In the genomic region with DNA sequence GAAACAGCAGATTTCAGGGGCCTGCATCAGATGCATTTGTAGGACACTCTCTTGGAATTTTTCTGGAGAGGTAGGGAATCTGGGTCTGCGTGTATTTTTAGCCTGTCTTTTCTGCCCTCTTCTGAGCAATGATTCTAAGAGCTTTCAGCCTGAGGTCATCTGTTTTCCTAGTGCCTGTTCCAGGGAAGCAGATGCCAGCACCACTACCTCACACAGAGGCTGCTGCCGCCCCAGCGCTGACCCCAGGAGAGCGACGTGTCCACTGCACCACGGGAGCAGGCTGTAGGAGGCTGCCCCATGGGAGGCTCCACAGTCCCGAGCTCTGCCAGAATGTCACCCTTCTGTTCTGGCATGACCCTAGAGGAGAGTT, we compare ENCODE assay signal across 11 cellular contexts.
A peak's percentile ranks its signal among the peaks of the same experiment; 100 is the strongest.
DNase-seq lines count a peak whose midpoint lies in the region; ATAC-seq and TF ChIP-seq lines count a peak whose summit lies in the region.
"Had no signal": no experiment of that assay in that cellular context is flagged by ENCODE, and none has a peak within 500 bp of the region (broad histone marks: within the 10 kb centered on the region; RNA-seq: fewer than 3 reads in every experiment).

No MANE protein-coding gene starts in this region.

- TF ChIP-seq CTCF in gastroesophageal sphincter (IDR thresholded peaks at IDR 0.05) (no peak), retinal pigment epithelial cell (conservative IDR thresholded peaks at IDR 0.05; ENCODE audit: low read depth, low read length) (no peak)

- ATAC-seq in SK-N-SH treated with all-trans-retinoic acid at 6 μM for 48 hours: peak; percentile 96
- peak; percentile 87 for ATAC-seq in gastroesophageal sphincter
- ATAC-seq in GM19351 (IDR thresholded peaks at IDR 0.05; ENCODE audit: unreplicated experiment): no peak
- ATAC-seq: activated CD8-positive, alpha-beta T cell treated with anti-CD3 and anti-CD28 coated beads for 36 hours had no signal

- no peaks in the 10 kb centered on the region for H3K9me3 ChIP-seq in gastroesophageal sphincter

- no peak overlapping the region for H3K4me3 ChIP-seq in gastroesophageal sphincter
- no peak overlapping the region for H3K4me3 ChIP-seq in retinal pigment epithelial cell (ENCODE audit: low read length)

- DNase-seq in Caki2 (ENCODE audit: low read depth): peak; percentile 90
- DNase-seq in retinal pigment epithelial cell (ENCODE audit: low read depth): peak; percentile 49
- no peak for DNase-seq in NCI-H146 (lab: John Stamatoyannopoulos, UW)
- no peak for DNase-seq in DMS53 treated with DMSO at 0.1 percent for 48 hours (lab: John Stamatoyannopoulos, UW; ENCODE audit: unreplicated experiment)
- DNase-seq in MV-4-11 (lab: John Stamatoyannopoulos, UW): no peak
- DNase-seq: activated CD8-positive, alpha-beta T cell treated with anti-CD3 and anti-CD28 coated beads for 36 hours; Calu3; Kasumi-1 had no signal

- peak overlapping the region in 3 of 4 donors; percentile 78 to 79 (median 78) for H3K27ac ChIP-seq in gastroesophageal sphincter

- H3K27me3 ChIP-seq in gastroesophageal sphincter: no peaks in the 10 kb centered on the region

- in situ Hi-C loops in Caki2 (cut with HindIII; ENCODE audit: low pct_unique_long_range_greater_than_20kb, low sequenced_read_pairs): no loop called here

- TF ChIP-seq POLR2A in gastroesophageal sphincter (IDR thresholded peaks at IDR 0.05): no peak

- 20% methylated on average over 2 of the region's 7 CpGs; no CpG with 5 or more reads in 1 of the 2 donors for WGBS in gastroesophageal sphincter (ENCODE audit: low coverage in 1 of 2), 2 donors

- no peak for TF ChIP-seq EP300 in gastroesophageal sphincter (IDR thresholded peaks at IDR 0.05)

- peaks cover 0 to 26% (median 12%) of the 10 kb centered on the region in 3 donors for H3K4me1 ChIP-seq in gastroesophageal sphincter

- no peaks in the 10 kb centered on the region for H3K36me3 ChIP-seq in gastroesophageal sphincter

TF ChIP-seq in SK-N-SH treated with all-trans-retinoic acid at 6 μM for 48 hours, 23 proteins besides CTCF, POLR2A, EP300 and RAD21:
- TF ChIP-seq ZNF565 (CRISPR knock-in tag; conservative IDR thresholded peaks at IDR 0.05; ENCODE audit: low read depth) (no peak), BACH2 (CRISPR knock-in tag; IDR thresholded peaks at IDR 0.05; ENCODE audit: borderline replicate concordance) (no peak), ARNTL (CRISPR knock-in tag; IDR thresholded peaks at IDR 0.05; ENCODE audit: borderline replicate concordance, low read depth) (no peak), PPARA (CRISPR knock-in tag; IDR thresholded peaks at IDR 0.05; ENCODE audit: borderline replicate concordance) (no peak), ESRRG (CRISPR knock-in tag; IDR thresholded peaks at IDR 0.05) (no peak), SNAI2 (CRISPR knock-in tag; IDR thresholded peaks at IDR 0.05) (no peak), TOX (CRISPR knock-in tag; IDR thresholded peaks at IDR 0.05; ENCODE audit: borderline replicate concordance) (no peak), ZC3H10 (CRISPR knock-in tag; IDR thresholded peaks at IDR 0.05) (no peak), ZNF70 (CRISPR knock-in tag; IDR thresholded peaks at IDR 0.05) (no peak), TCF4 (CRISPR knock-in tag; IDR thresholded peaks at IDR 0.05; ENCODE audit: borderline replicate concordance) (no peak), GLIS3 (CRISPR knock-in tag; IDR thresholded peaks at IDR 0.05) (no peak), OSR1 (CRISPR knock-in tag; IDR thresholded peaks at IDR 0.05) (no peak), CSDC2 (CRISPR knock-in tag; IDR thresholded peaks at IDR 0.05) (no peak), ZFP30 (CRISPR knock-in tag; IDR thresholded peaks at IDR 0.05) (no peak), RARB (CRISPR knock-in tag; IDR thresholded peaks at IDR 0.05) (no peak), ISL1 (CRISPR knock-in tag; IDR thresholded peaks at IDR 0.05) (peak; percentile 64)
- TF ChIP-seq, protein P1, sequence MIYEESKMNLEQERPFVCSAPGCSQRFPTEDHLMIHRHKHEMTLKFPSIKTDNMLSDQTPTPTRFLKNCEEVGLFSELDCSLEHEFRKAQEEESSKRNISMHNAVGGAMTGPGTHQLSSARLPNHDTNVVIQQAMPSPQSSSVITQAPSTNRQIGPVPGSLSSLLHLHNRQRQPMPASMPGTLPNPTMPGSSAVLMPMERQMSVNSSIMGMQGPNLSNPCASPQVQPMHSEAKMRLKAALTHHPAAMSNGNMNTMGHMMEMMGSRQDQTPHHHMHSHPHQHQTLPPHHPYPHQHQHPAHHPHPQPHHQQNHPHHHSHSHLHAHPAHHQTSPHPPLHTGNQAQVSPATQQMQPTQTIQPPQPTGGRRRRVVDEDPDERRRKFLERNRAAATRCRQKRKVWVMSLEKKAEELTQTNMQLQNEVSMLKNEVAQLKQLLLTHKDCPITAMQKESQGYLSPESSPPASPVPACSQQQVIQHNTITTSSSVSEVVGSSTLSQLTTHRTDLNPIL (CRISPR knock-in tag; IDR thresholded peaks at IDR 0.05; ENCODE audit: low read depth): peak; percentile 77; the same call in 1 of the 2 replicates

Comparison
In these comparisons a context has a peak if more than half of its experiments do, and no peak if none do; other contexts are left out.
1. DNase-seq: peak in Caki2 (single experiment) and retinal pigment epithelial cell (single experiment); none in NCI-H146 (single experiment), DMS53 treated with DMSO at 0.1 percent for 48 hours (single experiment) and MV-4-11 (single experiment).